Comparison of ENCODE assay signal across 22 cellular contexts in genomic region chr1:118159578-118159977, GRCh38. TPM values are rescaled to one million over a fixed set of nuclear protein-coding genes. Genes with fewer than 3 reads are reported as not detected.
DNase-seq lines count a peak whose midpoint lies in the region; ATAC-seq and TF ChIP-seq lines count a peak whose summit lies in the region.
"Had no signal": no experiment of that assay in that cellular context is flagged by ENCODE, and none has a peak within 500 bp of the region (broad histone marks: within the 10 kb centered on the region; RNA-seq: fewer than 3 reads in every experiment).

No MANE protein-coding gene starts in this region.

- H3K4me3 ChIP-seq in Loucy (ENCODE audit: low read length, poor library complexity, severe bottlenecking) (peak overlapping the region; percentile 24), osteoblast (ENCODE audit: insufficient read depth, low read length) (peak overlapping the region; percentile 27), PC-3 (ENCODE audit: low read length) (no peak overlapping the region)
- H3K4me3 ChIP-seq: HAP-1, mucosa of descending colon, prostate gland, testis had no signal

- DNase-seq in Daoy (ENCODE audit: low read depth) (peak; percentile 79), astrocyte of the hippocampus (ENCODE audit: low read depth, low spot score) (peak; percentile 24), osteoblast (ENCODE audit: insufficient read length, low spot score, missing footprints) (no peak), PC-3 (no peak)
- DNase-seq in activated naive CD4-positive, alpha-beta T cell (lab: John Stamatoyannopoulos, UW): no peak
- DNase-seq in NK-92 treated with Interleukin-12 subunit alpha and Interleukin-12 subunit beta, amount 100 ng/mL, for 24 hours (lab: John Stamatoyannopoulos, UW): no peak
- DNase-seq: activated CD4-positive, alpha-beta T cell treated with anti-CD3 and anti-CD28 coated beads, Interleukin-2, amount 10 ng/mL, durations not matched to agents 7 days and 5 days; anterior cingulate cortex; caudate nucleus; CD4-positive, alpha-beta T cell; mucosa of descending colon; NCI-H748 treated with DMSO at 0.1 percent for 48 hours; small intestine; stimulated activated naive B cell treated with anti-CD40 and anti-IgM and Interleukin-4, amounts not matched to agents 10 μg/mL and 1 μg/mL and 100 μg/mL, for 72 hours; testis had no signal

- H3K9me2 ChIP-seq in Loucy (replicated peaks; ENCODE audit: low read depth, low read length) (no peaks in the 10 kb centered on the region), PC-3 (replicated peaks; ENCODE audit: low read length) (no peaks in the 10 kb centered on the region)

- intact Hi-C loops in PC-3 (cut with micrococcal nuclease): no loop called here

- no peak for ATAC-seq in HG02840 (IDR thresholded peaks at IDR 0.05; ENCODE audit: low FRiP score, unreplicated experiment)
- no peak for ATAC-seq in PC-3
- ATAC-seq: mucosa of descending colon; stimulated activated naive B cell treated with anti-CD40 and anti-IgM and Interleukin-4, amounts not matched to agents 10 μg/mL and 1 μg/mL and 100 μg/mL, for 72 hours had no signal

- H3K27ac ChIP-seq in osteoblast (ENCODE audit: low read depth, low read length): no peak overlapping the region
- no peak overlapping the region for H3K27ac ChIP-seq in PC-3 (ENCODE audit: low read length)
- H3K27ac ChIP-seq: prostate gland, testis, VCaP had no signal

- H3K4me1 ChIP-seq in Loucy (ENCODE audit: insufficient read depth, low read length, poor library complexity, severe bottlenecking) (peaks cover 4% of the 10 kb centered on the region), osteoblast (ENCODE audit: insufficient read depth, low read length) (peaks cover 22% of the 10 kb centered on the region), PC-3 (ENCODE audit: insufficient read depth, low read length) (no peaks in the 10 kb centered on the region)
- H3K4me1 ChIP-seq: prostate gland, testis had no signal

- no peaks in the 10 kb centered on the region for H3K36me3 ChIP-seq in Loucy (ENCODE audit: insufficient read depth, low read length)
- no peaks in the 10 kb centered on the region for H3K36me3 ChIP-seq in osteoblast (ENCODE audit: insufficient read depth, low read length)
- H3K36me3 ChIP-seq in PC-3 (ENCODE audit: low read depth, low read length): no peaks in the 10 kb centered on the region
- H3K36me3 ChIP-seq: HAP-1, prostate gland had no signal

- peak overlapping the region; percentile 65 for H2AFZ ChIP-seq in Loucy (ENCODE audit: low read length)
- H2AFZ ChIP-seq in osteoblast (ENCODE audit: low read length): peak overlapping the region; percentile 19
- H2AFZ ChIP-seq in PC-3 (ENCODE audit: low read length): no peak overlapping the region

- CTCF ChIA-PET in PC-3 (lab: Charles Lee): no interaction called here

- H3K4me2 ChIP-seq in Loucy (ENCODE audit: low read depth, low read length, poor library complexity, severe bottlenecking) (peak overlapping the region; percentile 60), osteoblast (ENCODE audit: insufficient read depth, low read length) (peak overlapping the region; percentile 49), PC-3 (ENCODE audit: low read length) (no peak overlapping the region)

- H3F3A ChIP-seq in Loucy (ENCODE audit: low read depth) (no peaks in the 10 kb centered on the region), PC-3 (ENCODE audit: low read length, unreplicated experiment) (no peaks in the 10 kb centered on the region)

- TF ChIP-seq CTCF in Loucy (conservative IDR thresholded peaks at IDR 0.05; ENCODE audit: low read length) (no peak), osteoblast (IDR thresholded peaks at IDR 0.05; ENCODE audit: extremely low read depth, low read depth, low read length) (no peak), PC-3 (conservative IDR thresholded peaks at IDR 0.05; ENCODE audit: low read depth, low read length) (no peak)

- H3K27me3 ChIP-seq in Loucy (ENCODE audit: insufficient read depth, low read length, poor library complexity, severe bottlenecking) (no peaks in the 10 kb centered on the region), osteoblast (ENCODE audit: insufficient read depth, low read length) (no peaks in the 10 kb centered on the region), PC-3 (ENCODE audit: low read length) (peaks cover under 1% of the 10 kb centered on the region; the same call in 1 of the 2 replicates)
- H3K27me3 ChIP-seq: testis had no signal

- H4K20me1 ChIP-seq in Loucy (ENCODE audit: insufficient read depth, low read length, poor library complexity, severe bottlenecking) (no peaks in the 10 kb centered on the region), osteoblast (ENCODE audit: insufficient read depth, low read length) (no peaks in the 10 kb centered on the region), PC-3 (ENCODE audit: low read length) (no peaks in the 10 kb centered on the region)

- no TSS peak for BruUV-seq in PC-3 (replicated peaks; lab: Mats Ljungman, UMichigan)

- H3K9me3 ChIP-seq in Loucy (ENCODE audit: insufficient read depth, low read depth, low read length) (no peaks in the 10 kb centered on the region), osteoblast (ENCODE audit: low read depth, low read length) (no peaks in the 10 kb centered on the region), PC-3 (ENCODE audit: low read length) (no peaks in the 10 kb centered on the region)
- H3K9me3 ChIP-seq: HAP-1, mucosa of descending colon, prostate gland, testis had no signal

- POLR2A ChIA-PET in PC-3 (lab: Charles Lee; ENCODE audit: unreplicated experiment): no interaction called here

- H3K79me2 ChIP-seq in Loucy (ENCODE audit: insufficient read depth, low read length) (no peaks in the 10 kb centered on the region), osteoblast (ENCODE audit: insufficient read depth, low read length) (no peaks in the 10 kb centered on the region), PC-3 (ENCODE audit: low read length) (no peaks in the 10 kb centered on the region)

- no peak overlapping the region for H3K9ac ChIP-seq in Loucy (ENCODE audit: low read depth, low read length, poor library complexity, severe bottlenecking)
- no peak overlapping the region for H3K9ac ChIP-seq in PC-3 (ENCODE audit: low read length)

RNA-seq across cellular contexts. Expression of gene SPAG17, which starts 25.4 kb away (rescaled TPM):
- not detected in 2 replicates for total RNA-seq in Daoy (2014; rRNA removed; shearing (Covaris generic))
- total RNA-seq in osteoblast (0.59 and 3.3 TPM in 2 replicates), PC-3 (2014; rRNA removed) (not detected in 2 replicates)
- total RNA-seq: activated CD4-positive, alpha-beta T cell treated with anti-CD3 and anti-CD28 coated beads, Interleukin-2, amount 10 ng/mL, durations not matched to agents 7 days and 5 days; activated T-helper 1 cell treated with anti-CD3 and anti-CD28 coated beads, Interleukin-12 subunit alpha, Interleukin-12 subunit beta, Interleukin-2, Interleukin-4 antibody, amounts not matched to agents 30 ng/mL and 10 ng/mL and 1 ng/mL, durations not matched to agents 14 hours and 24 hours and 36 hours; CD4-positive, alpha-beta T cell; dermis microvascular lymphatic vessel endothelial cell; mucosa of descending colon had no signal

Comparison
In these comparisons a context has a peak if more than half of its experiments do, and no peak if none do; other contexts are left out.
1. DNase-seq: peak in Daoy (single experiment) and astrocyte of the hippocampus (single experiment); none in osteoblast (single experiment), activated naive CD4-positive, alpha-beta T cell (0 of 4), PC-3 (single experiment) and NK-92 treated with Interleukin-12 subunit alpha and Interleukin-12 subunit beta, amount 100 ng/mL, for 24 hours (single experiment).